13 cellular contexts compared by ENCODE assay signal in the genomic region with DNA sequence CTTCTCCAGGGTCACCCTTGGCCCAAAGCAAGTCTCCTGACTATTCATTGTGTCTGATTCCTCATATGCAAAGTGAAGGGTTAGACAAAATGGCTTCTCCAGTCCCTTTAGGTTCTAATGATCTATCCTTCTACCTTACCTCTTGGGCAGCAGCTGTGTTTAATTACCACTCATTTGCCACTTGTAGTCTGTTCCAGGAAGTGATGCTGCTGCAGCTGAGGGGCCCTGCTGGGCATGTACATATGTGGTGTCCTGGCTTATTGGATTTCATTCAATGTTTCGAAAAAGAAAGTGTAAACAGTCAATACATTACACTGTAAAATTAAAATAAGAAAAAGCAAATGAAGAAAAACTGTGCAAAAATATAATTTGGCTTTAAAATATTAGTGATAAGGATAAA.
A peak's percentile ranks its signal among the peaks of the same experiment; 100 is the strongest.
DNase-seq lines count a peak whose midpoint lies in the region; ATAC-seq and TF ChIP-seq lines count a peak whose summit lies in the region.
"Had no signal": no experiment of that assay in that cellular context is flagged by ENCODE, and none has a peak within 500 bp of the region (broad histone marks: within the 10 kb centered on the region; RNA-seq: fewer than 3 reads in every experiment).

No MANE protein-coding gene starts in this region.

- H3K27ac ChIP-seq in 22Rv1: 0 out of 2 replicates have a peak overlapping the region, but pooled peaks have one; percentile 7

- ATAC-seq in GM21717 (IDR thresholded peaks at IDR 0.05; ENCODE audit: unreplicated experiment) (peak; percentile 82), HG03457 (IDR thresholded peaks at IDR 0.05; ENCODE audit: unreplicated experiment) (no peak), GM21723 (IDR thresholded peaks at IDR 0.05; ENCODE audit: unreplicated experiment) (no peak), GM19455 (IDR thresholded peaks at IDR 0.05; ENCODE audit: unreplicated experiment) (no peak)
- ATAC-seq: activated T-helper 17 cell treated with anti-CD3 and anti-CD28 coated beads, Interleukin-2, amount 50 U/mL, for 72 hours; natural killer cell had no signal

- TF ChIP-seq CTCF in 22Rv1 (IDR thresholded peaks at IDR 0.05): no peak

- DNase-seq in NCI-H187 treated with DMSO at 0.1 percent for 48 hours (lab: John Stamatoyannopoulos, UW): peak; percentile 85
- peak; percentile 26 for DNase-seq in RPMI8226
- no peak for DNase-seq in AML-193 (lab: John Stamatoyannopoulos, UW)
- DNase-seq: erythroblast; immature natural killer cell; natural killer cell; stimulated activated CD8-positive, alpha-beta memory T cell treated with anti-CD3 and anti-CD28 coated beads, Interleukin-4, amount 100 ng/mL, for 48 hours had no signal

Comparison
In these comparisons a context has a peak if more than half of its experiments do, and no peak if none do; other contexts are left out.
1. DNase-seq: peak in NCI-H187 treated with DMSO at 0.1 percent for 48 hours (single experiment) and RPMI8226 (single experiment); none in AML-193 (0 of 2).